ENCODE assay signal across 1 cellular context in the genomic region with DNA sequence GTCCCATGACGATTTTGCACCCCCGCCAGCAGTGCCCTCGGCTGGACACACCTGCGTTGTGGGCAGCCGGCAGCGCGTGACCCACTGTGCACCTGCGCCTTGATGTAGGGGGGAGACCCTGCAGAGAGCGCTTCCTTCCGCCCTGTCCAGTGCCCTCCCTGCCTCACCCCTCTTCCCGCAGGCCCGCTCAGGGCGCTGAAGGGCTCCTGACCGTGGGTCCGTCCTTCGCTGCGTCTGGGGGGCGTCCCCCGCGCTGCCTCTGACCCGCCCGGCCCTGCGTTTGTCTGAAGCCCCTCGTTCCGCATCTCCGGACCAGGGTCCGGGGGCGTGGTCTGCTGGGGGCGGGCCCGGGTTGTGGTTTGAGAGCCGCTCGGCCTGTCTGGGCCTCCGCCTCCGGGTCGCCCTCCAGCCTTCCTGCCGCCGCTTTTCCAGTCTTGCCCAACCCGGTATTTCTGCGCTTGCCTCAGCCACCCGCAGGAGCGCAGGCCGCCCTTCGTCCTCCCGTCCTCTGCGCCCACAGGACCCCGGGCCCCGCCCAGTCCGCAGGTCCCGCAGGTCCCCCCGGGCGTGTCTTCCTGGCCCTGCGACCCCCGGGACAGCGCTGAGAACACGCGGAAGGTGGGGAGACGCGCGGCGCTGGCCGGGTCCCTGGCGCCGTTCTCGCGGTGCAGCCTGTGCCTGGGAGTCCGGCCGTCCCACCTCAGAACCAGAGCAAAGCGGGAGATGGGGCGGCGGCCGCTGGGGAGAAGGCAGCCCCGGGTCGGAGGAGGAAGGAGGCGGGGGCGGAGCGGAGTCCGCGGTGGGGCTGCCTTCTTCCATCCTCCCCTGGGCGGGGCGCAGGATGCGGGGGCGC.
TF ChIP-seq lines count a peak whose summit lies in the region.

No MANE protein-coding gene starts in this region.

TF ChIP-seq in HepG2, 621 proteins besides CTCF, POLR2A, EP300 and RAD21:
- TF ChIP-seq, protein P1, sequence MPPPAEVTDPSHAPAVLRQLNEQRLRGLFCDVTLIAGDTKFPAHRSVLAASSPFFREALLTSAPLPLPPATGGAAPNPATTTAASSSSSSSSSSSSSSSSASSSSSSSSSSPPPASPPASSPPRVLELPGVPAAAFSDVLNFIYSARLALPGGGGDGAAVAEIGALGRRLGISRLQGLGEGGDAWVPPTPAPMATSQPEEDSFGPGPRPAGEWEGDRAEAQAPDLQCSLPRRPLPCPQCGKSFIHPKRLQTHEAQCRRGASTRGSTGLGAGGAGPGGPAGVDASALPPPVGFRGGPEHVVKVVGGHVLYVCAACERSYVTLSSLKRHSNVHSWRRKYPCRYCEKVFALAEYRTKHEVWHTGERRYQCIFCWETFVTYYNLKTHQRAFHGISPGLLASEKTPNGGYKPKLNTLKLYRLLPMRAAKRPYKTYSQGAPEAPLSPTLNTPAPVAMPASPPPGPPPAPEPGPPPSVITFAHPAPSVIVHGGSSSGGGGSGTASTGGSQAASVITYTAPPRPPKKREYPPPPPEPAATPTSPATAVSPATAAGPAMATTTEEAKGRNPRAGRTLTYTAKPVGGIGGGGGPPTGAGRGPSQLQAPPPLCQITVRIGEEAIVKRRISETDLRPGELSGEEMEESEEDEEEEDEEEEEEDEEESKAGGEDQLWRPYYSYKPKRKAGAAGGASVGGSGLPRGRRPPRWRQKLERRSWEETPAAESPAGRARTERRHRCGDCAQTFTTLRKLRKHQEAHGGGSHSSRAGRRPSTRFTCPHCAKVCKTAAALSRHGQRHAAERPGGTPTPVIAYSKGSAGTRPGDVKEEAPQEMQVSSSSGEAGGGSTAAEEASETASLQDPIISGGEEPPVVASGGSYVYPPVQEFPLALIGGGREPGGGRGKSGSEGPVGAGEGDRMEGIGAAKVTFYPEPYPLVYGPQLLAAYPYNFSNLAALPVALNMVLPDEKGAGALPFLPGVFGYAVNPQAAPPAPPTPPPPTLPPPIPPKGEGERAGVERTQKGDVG (CRISPR knock-in tag; IDR thresholded peaks at IDR 0.05; ENCODE audit: borderline replicate concordance): 0 out of 2 replicates have a peak, but pooled peaks have one; percentile 6
- no peak for TF ChIP-seq SKI (IDR thresholded peaks at IDR 0.05; ENCODE audit: partially characterized antibody)
